2 cellular contexts compared by ENCODE assay signal in genomic region chr11:119248750-119249670, GRCh38.
TF ChIP-seq lines count a peak whose summit lies in the region.

No MANE protein-coding gene starts in this region.

TF ChIP-seq in IMR-90, 13 proteins besides CTCF, POLR2A, EP300 and RAD21:
- TF ChIP-seq, protein P1, sequence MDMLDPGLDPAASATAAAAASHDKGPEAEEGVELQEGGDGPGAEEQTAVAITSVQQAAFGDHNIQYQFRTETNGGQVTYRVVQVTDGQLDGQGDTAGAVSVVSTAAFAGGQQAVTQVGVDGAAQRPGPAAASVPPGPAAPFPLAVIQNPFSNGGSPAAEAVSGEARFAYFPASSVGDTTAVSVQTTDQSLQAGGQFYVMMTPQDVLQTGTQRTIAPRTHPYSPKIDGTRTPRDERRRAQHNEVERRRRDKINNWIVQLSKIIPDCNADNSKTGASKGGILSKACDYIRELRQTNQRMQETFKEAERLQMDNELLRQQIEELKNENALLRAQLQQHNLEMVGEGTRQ (IDR thresholded peaks at IDR 0.05; ENCODE audit: low read depth, low read length), result no peak
- TF ChIP-seq SMC3 (IDR thresholded peaks at IDR 0.05; ENCODE audit: low read depth, low read length) (no peak), CEBPB (IDR thresholded peaks at IDR 0.05; ENCODE audit: low read depth, low read length) (no peak), NFE2L2 (IDR thresholded peaks at IDR 0.05; ENCODE audit: low read depth, low read length) (no peak), CHD1 (IDR thresholded peaks at IDR 0.05; ENCODE audit: low read depth, low read length) (no peak), RCOR1 (IDR thresholded peaks at IDR 0.05; ENCODE audit: insufficient replicate concordance, low read length) (no peak), BHLHE40 (IDR thresholded peaks at IDR 0.05; ENCODE audit: low read depth, low read length) (no peak), MAFK (IDR thresholded peaks at IDR 0.05; ENCODE audit: low read depth, low read length) (no peak), ELK1 (IDR thresholded peaks at IDR 0.05; ENCODE audit: borderline replicate concordance, low read depth, low read length) (no peak), FOS (IDR thresholded peaks at IDR 0.05; ENCODE audit: low read depth, low read length) (no peak), RFX5 (IDR thresholded peaks at IDR 0.05; ENCODE audit: low read depth, low read length) (no peak), MAZ (IDR thresholded peaks at IDR 0.05; ENCODE audit: borderline replicate concordance, low read depth, low read length) (no peak), MXI1 (IDR thresholded peaks at IDR 0.05; ENCODE audit: borderline replicate concordance, low read depth, low read length) (no peak)

TF ChIP-seq in GM12878, 131 proteins besides CTCF, POLR2A, EP300 and RAD21:
- no peak for TF ChIP-seq ZBED1 (IDR thresholded peaks at IDR 0.05; ENCODE audit: borderline replicate concordance)
- TF ChIP-seq IRF4 (IDR thresholded peaks at IDR 0.05; ENCODE audit: low read depth, low read length), result no peak
- TF ChIP-seq CEBPB (IDR thresholded peaks at IDR 0.05; ENCODE audit: borderline replicate concordance in 1 of 2, low read depth in 2 of 2, low read length in 2 of 2), result no peak
- TF ChIP-seq NRF1 (conservative IDR thresholded peaks at IDR 0.05; ENCODE audit: low read depth, low read length), result no peak
- no peak for TF ChIP-seq IKZF1 (conservative IDR thresholded peaks at IDR 0.05)
- peak; percentile 68 for TF ChIP-seq RUNX3 (IDR thresholded peaks at IDR 0.05; ENCODE audit: low read length)
- TF ChIP-seq TCF12 (IDR thresholded peaks at IDR 0.05; ENCODE audit: low read depth, low read length), result no peak
- TF ChIP-seq, protein P2, sequence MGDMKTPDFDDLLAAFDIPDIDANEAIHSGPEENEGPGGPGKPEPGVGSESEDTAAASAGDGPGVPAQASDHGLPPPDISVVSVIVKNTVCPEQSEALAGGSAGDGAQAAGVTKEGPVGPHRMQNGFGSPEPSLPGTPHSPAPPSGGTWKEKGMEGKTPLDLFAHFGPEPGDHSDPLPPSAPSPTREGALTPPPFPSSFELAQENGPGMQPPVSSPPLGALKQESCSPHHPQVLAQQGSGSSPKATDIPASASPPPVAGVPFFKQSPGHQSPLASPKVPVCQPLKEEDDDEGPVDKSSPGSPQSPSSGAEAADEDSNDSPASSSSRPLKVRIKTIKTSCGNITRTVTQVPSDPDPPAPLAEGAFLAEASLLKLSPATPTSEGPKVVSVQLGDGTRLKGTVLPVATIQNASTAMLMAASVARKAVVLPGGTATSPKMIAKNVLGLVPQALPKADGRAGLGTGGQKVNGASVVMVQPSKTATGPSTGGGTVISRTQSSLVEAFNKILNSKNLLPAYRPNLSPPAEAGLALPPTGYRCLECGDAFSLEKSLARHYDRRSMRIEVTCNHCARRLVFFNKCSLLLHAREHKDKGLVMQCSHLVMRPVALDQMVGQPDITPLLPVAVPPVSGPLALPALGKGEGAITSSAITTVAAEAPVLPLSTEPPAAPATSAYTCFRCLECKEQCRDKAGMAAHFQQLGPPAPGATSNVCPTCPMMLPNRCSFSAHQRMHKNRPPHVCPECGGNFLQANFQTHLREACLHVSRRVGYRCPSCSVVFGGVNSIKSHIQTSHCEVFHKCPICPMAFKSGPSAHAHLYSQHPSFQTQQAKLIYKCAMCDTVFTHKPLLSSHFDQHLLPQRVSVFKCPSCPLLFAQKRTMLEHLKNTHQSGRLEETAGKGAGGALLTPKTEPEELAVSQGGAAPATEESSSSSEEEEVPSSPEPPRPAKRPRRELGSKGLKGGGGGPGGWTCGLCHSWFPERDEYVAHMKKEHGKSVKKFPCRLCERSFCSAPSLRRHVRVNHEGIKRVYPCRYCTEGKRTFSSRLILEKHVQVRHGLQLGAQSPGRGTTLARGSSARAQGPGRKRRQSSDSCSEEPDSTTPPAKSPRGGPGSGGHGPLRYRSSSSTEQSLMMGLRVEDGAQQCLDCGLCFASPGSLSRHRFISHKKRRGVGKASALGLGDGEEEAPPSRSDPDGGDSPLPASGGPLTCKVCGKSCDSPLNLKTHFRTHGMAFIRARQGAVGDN (IDR thresholded peaks at IDR 0.05), result no peak
- no peak for TF ChIP-seq CBFB (IDR thresholded peaks at IDR 0.05; ENCODE audit: low read depth)
- TF ChIP-seq, protein P3, sequence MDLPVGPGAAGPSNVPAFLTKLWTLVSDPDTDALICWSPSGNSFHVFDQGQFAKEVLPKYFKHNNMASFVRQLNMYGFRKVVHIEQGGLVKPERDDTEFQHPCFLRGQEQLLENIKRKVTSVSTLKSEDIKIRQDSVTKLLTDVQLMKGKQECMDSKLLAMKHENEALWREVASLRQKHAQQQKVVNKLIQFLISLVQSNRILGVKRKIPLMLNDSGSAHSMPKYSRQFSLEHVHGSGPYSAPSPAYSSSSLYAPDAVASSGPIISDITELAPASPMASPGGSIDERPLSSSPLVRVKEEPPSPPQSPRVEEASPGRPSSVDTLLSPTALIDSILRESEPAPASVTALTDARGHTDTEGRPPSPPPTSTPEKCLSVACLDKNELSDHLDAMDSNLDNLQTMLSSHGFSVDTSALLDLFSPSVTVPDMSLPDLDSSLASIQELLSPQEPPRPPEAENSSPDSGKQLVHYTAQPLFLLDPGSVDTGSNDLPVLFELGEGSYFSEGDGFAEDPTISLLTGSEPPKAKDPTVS (IDR thresholded peaks at IDR 0.05; ENCODE audit: low read depth, low read length), result no peak
- TF ChIP-seq CHD1 (IDR thresholded peaks at IDR 0.05; ENCODE audit: low read depth, low read length), result no peak
- TF ChIP-seq SUPT20H (IDR thresholded peaks at IDR 0.05; ENCODE audit: borderline replicate concordance, control insufficient read depth, low read depth, low read length), result no peak
- TF ChIP-seq ZNF24 (IDR thresholded peaks at IDR 0.05), result peak; percentile 82
- no peak for TF ChIP-seq YY1 (IDR thresholded peaks at IDR 0.05; ENCODE audit: low read depth, low read length)
